2 cellular contexts compared by ENCODE assay signal in the genomic region with DNA sequence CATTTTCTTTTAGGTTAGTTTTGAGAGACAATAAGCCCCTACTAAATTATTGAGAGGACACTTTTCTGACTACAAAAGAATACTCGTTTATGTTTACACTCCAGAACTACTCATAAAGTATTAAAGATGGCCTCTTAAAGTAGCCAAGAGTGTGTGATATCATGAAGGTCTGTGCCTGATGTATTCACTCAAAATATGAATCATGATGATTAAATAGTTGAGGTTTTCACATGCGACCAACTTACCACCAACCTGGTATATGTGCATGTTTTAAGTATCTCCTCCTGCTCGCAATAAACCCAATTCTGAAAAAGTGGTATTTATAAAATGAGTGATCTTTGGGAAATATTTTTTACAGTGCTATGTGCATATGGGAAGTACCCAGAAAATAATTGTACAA.
TF ChIP-seq lines count a peak whose summit lies in the region.

No MANE protein-coding gene starts in this region.

TF ChIP-seq in GM23338, 12 proteins besides CTCF, POLR2A, EP300 and RAD21 (continues in another document):
- TF ChIP-seq, protein P1, sequence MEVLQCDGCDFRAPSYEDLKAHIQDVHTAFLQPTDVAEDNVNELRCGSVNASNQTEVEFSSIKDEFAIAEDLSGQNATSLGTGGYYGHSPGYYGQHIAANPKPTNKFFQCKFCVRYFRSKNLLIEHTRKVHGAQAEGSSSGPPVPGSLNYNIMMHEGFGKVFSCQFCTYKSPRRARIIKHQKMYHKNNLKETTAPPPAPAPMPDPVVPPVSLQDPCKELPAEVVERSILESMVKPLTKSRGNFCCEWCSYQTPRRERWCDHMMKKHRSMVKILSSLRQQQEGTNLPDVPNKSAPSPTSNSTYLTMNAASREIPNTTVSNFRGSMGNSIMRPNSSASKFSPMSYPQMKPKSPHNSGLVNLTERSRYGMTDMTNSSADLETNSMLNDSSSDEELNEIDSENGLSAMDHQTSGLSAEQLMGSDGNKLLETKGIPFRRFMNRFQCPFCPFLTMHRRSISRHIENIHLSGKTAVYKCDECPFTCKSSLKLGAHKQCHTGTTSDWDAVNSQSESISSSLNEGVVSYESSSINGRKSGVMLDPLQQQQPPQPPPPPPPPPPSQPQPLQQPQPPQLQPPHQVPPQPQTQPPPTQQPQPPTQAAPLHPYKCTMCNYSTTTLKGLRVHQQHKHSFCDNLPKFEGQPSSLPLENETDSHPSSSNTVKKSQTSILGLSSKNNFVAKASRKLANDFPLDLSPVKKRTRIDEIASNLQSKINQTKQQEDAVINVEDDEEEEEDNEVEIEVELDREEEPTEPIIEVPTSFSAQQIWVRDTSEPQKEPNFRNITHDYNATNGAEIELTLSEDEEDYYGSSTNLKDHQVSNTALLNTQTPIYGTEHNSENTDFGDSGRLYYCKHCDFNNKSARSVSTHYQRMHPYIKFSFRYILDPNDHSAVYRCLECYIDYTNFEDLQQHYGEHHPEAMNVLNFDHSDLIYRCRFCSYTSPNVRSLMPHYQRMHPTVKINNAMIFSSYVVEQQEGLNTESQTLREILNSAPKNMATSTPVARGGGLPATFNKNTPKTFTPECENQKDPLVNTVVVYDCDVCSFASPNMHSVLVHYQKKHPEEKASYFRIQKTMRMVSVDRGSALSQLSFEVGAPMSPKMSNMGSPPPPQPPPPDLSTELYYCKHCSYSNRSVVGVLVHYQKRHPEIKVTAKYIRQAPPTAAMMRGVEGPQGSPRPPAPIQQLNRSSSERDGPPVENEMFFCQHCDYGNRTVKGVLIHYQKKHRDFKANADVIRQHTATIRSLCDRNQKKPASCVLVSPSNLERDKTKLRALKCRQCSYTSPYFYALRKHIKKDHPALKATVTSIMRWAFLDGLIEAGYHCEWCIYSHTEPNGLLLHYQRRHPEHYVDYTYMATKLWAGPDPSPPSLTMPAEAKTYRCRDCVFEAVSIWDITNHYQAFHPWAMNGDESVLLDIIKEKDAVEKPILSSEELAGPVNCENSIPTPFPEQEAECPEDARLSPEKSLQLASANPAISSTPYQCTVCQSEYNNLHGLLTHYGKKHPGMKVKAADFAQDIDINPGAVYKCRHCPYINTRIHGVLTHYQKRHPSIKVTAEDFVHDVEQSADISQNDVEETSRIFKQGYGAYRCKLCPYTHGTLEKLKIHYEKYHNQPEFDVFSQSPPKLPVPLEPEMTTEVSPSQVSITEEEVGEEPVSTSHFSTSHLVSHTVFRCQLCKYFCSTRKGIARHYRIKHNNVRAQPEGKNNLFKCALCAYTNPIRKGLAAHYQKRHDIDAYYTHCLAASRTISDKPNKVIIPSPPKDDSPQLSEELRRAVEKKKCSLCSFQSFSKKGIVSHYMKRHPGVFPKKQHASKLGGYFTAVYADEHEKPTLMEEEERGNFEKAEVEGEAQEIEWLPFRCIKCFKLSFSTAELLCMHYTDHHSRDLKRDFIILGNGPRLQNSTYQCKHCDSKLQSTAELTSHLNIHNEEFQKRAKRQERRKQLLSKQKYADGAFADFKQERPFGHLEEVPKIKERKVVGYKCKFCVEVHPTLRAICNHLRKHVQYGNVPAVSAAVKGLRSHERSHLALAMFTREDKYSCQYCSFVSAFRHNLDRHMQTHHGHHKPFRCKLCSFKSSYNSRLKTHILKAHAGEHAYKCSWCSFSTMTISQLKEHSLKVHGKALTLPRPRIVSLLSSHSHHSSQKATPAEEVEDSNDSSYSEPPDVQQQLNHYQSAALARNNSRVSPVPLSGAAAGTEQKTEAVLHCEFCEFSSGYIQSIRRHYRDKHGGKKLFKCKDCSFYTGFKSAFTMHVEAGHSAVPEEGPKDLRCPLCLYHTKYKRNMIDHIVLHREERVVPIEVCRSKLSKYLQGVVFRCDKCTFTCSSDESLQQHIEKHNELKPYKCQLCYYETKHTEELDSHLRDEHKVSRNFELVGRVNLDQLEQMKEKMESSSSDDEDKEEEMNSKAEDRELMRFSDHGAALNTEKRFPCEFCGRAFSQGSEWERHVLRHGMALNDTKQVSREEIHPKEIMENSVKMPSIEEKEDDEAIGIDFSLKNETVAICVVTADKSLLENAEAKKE (CRISPR knock-in tag; IDR thresholded peaks at IDR 0.05): no peak
- no peak for TF ChIP-seq EZH2phosphoT487 (IDR thresholded peaks at IDR 0.05; ENCODE audit: unreplicated experiment)
- TF ChIP-seq, protein P2, sequence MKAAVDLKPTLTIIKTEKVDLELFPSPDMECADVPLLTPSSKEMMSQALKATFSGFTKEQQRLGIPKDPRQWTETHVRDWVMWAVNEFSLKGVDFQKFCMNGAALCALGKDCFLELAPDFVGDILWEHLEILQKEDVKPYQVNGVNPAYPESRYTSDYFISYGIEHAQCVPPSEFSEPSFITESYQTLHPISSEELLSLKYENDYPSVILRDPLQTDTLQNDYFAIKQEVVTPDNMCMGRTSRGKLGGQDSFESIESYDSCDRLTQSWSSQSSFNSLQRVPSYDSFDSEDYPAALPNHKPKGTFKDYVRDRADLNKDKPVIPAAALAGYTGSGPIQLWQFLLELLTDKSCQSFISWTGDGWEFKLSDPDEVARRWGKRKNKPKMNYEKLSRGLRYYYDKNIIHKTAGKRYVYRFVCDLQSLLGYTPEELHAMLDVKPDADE (IDR thresholded peaks at IDR 0.05): no peak
- TF ChIP-seq ZNF114 (CRISPR knock-in tag; IDR thresholded peaks at IDR 0.05): no peak
- no peak for TF ChIP-seq POLR2AphosphoS5 (IDR thresholded peaks at IDR 0.05; ENCODE audit: low read depth)
- no peak for TF ChIP-seq JUNB (IDR thresholded peaks at IDR 0.05; ENCODE audit: unreplicated experiment)
- TF ChIP-seq NANOG (IDR thresholded peaks at IDR 0.05; ENCODE audit: borderline replicate concordance): no peak
- TF ChIP-seq ZNF331 (CRISPR knock-in tag; IDR thresholded peaks at IDR 0.05; ENCODE audit: low read depth): no peak
- TF ChIP-seq, protein P3, sequence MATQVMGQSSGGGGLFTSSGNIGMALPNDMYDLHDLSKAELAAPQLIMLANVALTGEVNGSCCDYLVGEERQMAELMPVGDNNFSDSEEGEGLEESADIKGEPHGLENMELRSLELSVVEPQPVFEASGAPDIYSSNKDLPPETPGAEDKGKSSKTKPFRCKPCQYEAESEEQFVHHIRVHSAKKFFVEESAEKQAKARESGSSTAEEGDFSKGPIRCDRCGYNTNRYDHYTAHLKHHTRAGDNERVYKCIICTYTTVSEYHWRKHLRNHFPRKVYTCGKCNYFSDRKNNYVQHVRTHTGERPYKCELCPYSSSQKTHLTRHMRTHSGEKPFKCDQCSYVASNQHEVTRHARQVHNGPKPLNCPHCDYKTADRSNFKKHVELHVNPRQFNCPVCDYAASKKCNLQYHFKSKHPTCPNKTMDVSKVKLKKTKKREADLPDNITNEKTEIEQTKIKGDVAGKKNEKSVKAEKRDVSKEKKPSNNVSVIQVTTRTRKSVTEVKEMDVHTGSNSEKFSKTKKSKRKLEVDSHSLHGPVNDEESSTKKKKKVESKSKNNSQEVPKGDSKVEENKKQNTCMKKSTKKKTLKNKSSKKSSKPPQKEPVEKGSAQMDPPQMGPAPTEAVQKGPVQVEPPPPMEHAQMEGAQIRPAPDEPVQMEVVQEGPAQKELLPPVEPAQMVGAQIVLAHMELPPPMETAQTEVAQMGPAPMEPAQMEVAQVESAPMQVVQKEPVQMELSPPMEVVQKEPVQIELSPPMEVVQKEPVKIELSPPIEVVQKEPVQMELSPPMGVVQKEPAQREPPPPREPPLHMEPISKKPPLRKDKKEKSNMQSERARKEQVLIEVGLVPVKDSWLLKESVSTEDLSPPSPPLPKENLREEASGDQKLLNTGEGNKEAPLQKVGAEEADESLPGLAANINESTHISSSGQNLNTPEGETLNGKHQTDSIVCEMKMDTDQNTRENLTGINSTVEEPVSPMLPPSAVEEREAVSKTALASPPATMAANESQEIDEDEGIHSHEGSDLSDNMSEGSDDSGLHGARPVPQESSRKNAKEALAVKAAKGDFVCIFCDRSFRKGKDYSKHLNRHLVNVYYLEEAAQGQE (IDR thresholded peaks at IDR 0.05; ENCODE audit: unreplicated experiment): no peak
- TF ChIP-seq STAT1 (IDR thresholded peaks at IDR 0.05; ENCODE audit: unreplicated experiment): no peak

TF ChIP-seq in H1, 55 proteins besides CTCF, POLR2A, EP300 and RAD21:
- TF ChIP-seq SP1 (IDR thresholded peaks at IDR 0.05; ENCODE audit: low read depth, low read length) (no peak), NANOG (IDR thresholded peaks at IDR 0.05; ENCODE audit: insufficient read depth, low read depth, low read length, poor library complexity, severe bottlenecking) (no peak), SRF (IDR thresholded peaks at IDR 0.05; ENCODE audit: low read depth, low read length) (no peak), GTF2F1 (IDR thresholded peaks at IDR 0.05; ENCODE audit: borderline replicate concordance, low read depth, low read length) (no peak), EGR1 (IDR thresholded peaks at IDR 0.05; ENCODE audit: borderline replicate concordance, low read depth, low read length) (no peak), POLR2AphosphoS5 (IDR thresholded peaks at IDR 0.05; ENCODE audit: low read depth, low read length) (no peak), ASH2L (IDR thresholded peaks at IDR 0.05; ENCODE audit: low read length) (no peak), ZNF274 (IDR thresholded peaks at IDR 0.05; ENCODE audit: borderline replicate concordance, extremely low read depth, low read length) (no peak)
